In the genomic region with DNA sequence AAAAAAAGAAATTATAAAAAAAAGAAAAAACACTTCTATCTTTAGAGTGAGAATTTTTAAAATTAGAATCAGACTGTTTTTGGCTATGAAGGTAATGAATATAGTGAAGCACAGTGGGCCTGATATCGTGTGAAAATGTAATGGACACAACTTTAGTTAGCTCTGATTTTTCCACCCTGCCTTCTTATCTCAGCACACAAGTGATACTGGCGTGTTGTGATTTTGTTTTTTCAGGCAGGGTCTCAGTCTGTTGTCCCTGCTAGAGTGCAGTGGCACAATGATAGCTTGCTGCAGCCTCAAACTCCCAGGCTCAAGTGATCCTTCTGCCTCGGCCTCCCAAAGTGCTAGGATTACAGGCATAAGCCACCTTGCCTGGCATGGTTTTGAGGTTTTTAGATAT, we compare ENCODE assay signal across 19 cellular contexts. TPM values are rescaled to one million over a fixed set of nuclear protein-coding genes. Genes with fewer than 3 reads are reported as not detected.
DNase-seq lines count a peak whose midpoint lies in the region; ATAC-seq and TF ChIP-seq lines count a peak whose summit lies in the region.
"Had no signal": no experiment of that assay in that cellular context is flagged by ENCODE, and none has a peak within 500 bp of the region (broad histone marks: within the 10 kb centered on the region; RNA-seq: fewer than 3 reads in every experiment).

No MANE protein-coding gene starts in this region.

- H3K4me3 Mint-ChIP-seq in CD4-positive, alpha-beta T cell, result no peak overlapping the region
- H3K4me3 Mint-ChIP-seq in naive B cell, result no peak overlapping the region
- no peak overlapping the region for H3K4me3 Mint-ChIP-seq in stimulated activated effector memory CD8-positive, alpha-beta T cell treated with anti-CD3 and anti-CD28 coated beads, Interleukin-12 subunit alpha, Interleukin-12 subunit beta, amount 100 ng/mL, for 72 hours
- H3K4me3 Mint-ChIP-seq: CD14-positive monocyte had no signal

- H3K4me1 Mint-ChIP-seq in CD4-positive, alpha-beta T cell (ENCODE audit: low read depth), result peaks cover 80% of the 10 kb centered on the region
- H3K4me1 Mint-ChIP-seq in naive B cell, result peaks cover 43 to 74% (median 73%) of the 10 kb centered on the region in 3 donors
- H3K4me1 Mint-ChIP-seq in stimulated activated effector memory CD8-positive, alpha-beta T cell treated with anti-CD3 and anti-CD28 coated beads, Interleukin-12 subunit alpha, Interleukin-12 subunit beta, amount 100 ng/mL, for 72 hours, result peaks cover 71% of the 10 kb centered on the region

- peaks cover 44% of the 10 kb centered on the region for H3K4me1 ChIP-seq in Loucy (ENCODE audit: insufficient read depth, low read length, poor library complexity, severe bottlenecking)

- POLR2A ChIA-PET in CD4-positive, alpha-beta T cell (lab: Charles Lee), result interaction anchor here (0.9 to 2.4 kb wide), 3 partner anchors 22 to 42 kb away, joined by 3 to 8 read pairs (median 3); no protein-coding TSS in a partner anchor

- H2AFZ ChIP-seq in Loucy (ENCODE audit: low read length), result no peak overlapping the region

- no peaks in the 10 kb centered on the region for H3F3A ChIP-seq in Loucy (ENCODE audit: low read depth)

- intact Hi-C loops in CD4-positive, alpha-beta T cell (cut with DNase I, micrococcal nuclease), result no loop called here

- no peak for ATAC-seq in CD4-positive, alpha-beta T cell (ENCODE audit: poor library complexity)
- no peak for ATAC-seq in naive B cell (ENCODE audit: low read depth in 2 of 2)
- ATAC-seq in stimulated activated effector memory CD8-positive, alpha-beta T cell treated with anti-CD3 and anti-CD28 coated beads, Interleukin-12 subunit alpha, Interleukin-12 subunit beta, amount 100 ng/mL, for 72 hours, result no peak
- ATAC-seq: A549 had no signal

- H4K20me1 ChIP-seq in Loucy (ENCODE audit: insufficient read depth, low read length, poor library complexity, severe bottlenecking), result peaks cover 92% of the 10 kb centered on the region

- no peaks in the 10 kb centered on the region for H3K9me3 Mint-ChIP-seq in CD4-positive, alpha-beta T cell
- no peaks in the 10 kb centered on the region for H3K9me3 Mint-ChIP-seq in naive B cell
- peaks cover 2% of the 10 kb centered on the region for H3K9me3 Mint-ChIP-seq in stimulated activated effector memory CD8-positive, alpha-beta T cell treated with anti-CD3 and anti-CD28 coated beads, Interleukin-12 subunit alpha, Interleukin-12 subunit beta, amount 100 ng/mL, for 72 hours
- H3K9me3 Mint-ChIP-seq: CD14-positive monocyte had no signal

- H3K9ac ChIP-seq in Loucy (ENCODE audit: low read depth, low read length, poor library complexity, severe bottlenecking), result no peak overlapping the region

- H3K36me3 Mint-ChIP-seq in CD4-positive, alpha-beta T cell (ENCODE audit: low read depth), result peaks cover 70% of the 10 kb centered on the region
- peaks cover 14 to 20% of the 10 kb centered on the region in 2 donors for H3K36me3 Mint-ChIP-seq in naive B cell
- H3K36me3 Mint-ChIP-seq in stimulated activated effector memory CD8-positive, alpha-beta T cell treated with anti-CD3 and anti-CD28 coated beads, Interleukin-12 subunit alpha, Interleukin-12 subunit beta, amount 100 ng/mL, for 72 hours, result peaks cover 77% of the 10 kb centered on the region

- H3K27ac Mint-ChIP-seq in CD4-positive, alpha-beta T cell, result peak overlapping the region; percentile 22
- H3K27ac Mint-ChIP-seq in naive B cell, result peak overlapping the region in 4 of 6 donors; percentile 7 to 90 (median 18)
- H3K27ac Mint-ChIP-seq in stimulated activated effector memory CD8-positive, alpha-beta T cell treated with anti-CD3 and anti-CD28 coated beads, Interleukin-12 subunit alpha, Interleukin-12 subunit beta, amount 100 ng/mL, for 72 hours, result peak overlapping the region; percentile 76

- DNase-seq in CD4-positive, alpha-beta T cell, result no peak
- DNase-seq in naive B cell (no peak), NAMALWA (ENCODE audit: low spot score) (no peak), amniotic stem cell (lab: John Stamatoyannopoulos, UW) (no peak), GOT3 (lab: John Stamatoyannopoulos, UW) (no peak)
- DNase-seq in stimulated activated effector memory CD8-positive, alpha-beta T cell treated with anti-CD3 and anti-CD28 coated beads, Interleukin-12 subunit alpha, Interleukin-12 subunit beta, amount 100 ng/mL, for 72 hours (ENCODE audit: low spot score in 2 of 2), result no peak
- DNase-seq: Caco-2, H7, KBM-7, MG63, NCI-H2029 treated with DMSO at 0.1 percent for 48 hours, NCI-H446 treated with DMSO at 0.1 percent for 48 hours, NCI-H526, Right ventricle myocardium superior, RPMI8226 had no signal

- no peaks in the 10 kb centered on the region for H3K27me3 ChIP-seq in CD4-positive, alpha-beta T cell (ENCODE audit: control insufficient read depth, insufficient read depth, low read length)
- H3K27me3 ChIP-seq in Loucy (ENCODE audit: insufficient read depth, low read length, poor library complexity, severe bottlenecking), result no peaks in the 10 kb centered on the region
- H3K27me3 ChIP-seq: MG63, SJSA1 had no signal

- H3K4me3 ChIP-seq in Loucy (ENCODE audit: low read length, poor library complexity, severe bottlenecking), result no peak overlapping the region
- H3K4me3 ChIP-seq: A549, MG63, SJSA1 had no signal

- H3K4me2 ChIP-seq in Loucy (ENCODE audit: low read depth, low read length, poor library complexity, severe bottlenecking), result peak overlapping the region; percentile 41
- H3K4me2 ChIP-seq: A549 had no signal

- H3K27me3 Mint-ChIP-seq in CD4-positive, alpha-beta T cell, result no peaks in the 10 kb centered on the region
- no peaks in the 10 kb centered on the region for H3K27me3 Mint-ChIP-seq in naive B cell

- no peaks in the 10 kb centered on the region for H3K9me3 ChIP-seq in CD4-positive, alpha-beta T cell (ENCODE audit: control insufficient read depth, low read length)
- H3K9me3 ChIP-seq in Loucy (ENCODE audit: insufficient read depth, low read depth, low read length), result no peaks in the 10 kb centered on the region
- H3K9me3 ChIP-seq: A549, Caco-2, MG63, SJSA1 had no signal

- no peak overlapping the region for H3K27ac ChIP-seq in CD4-positive, alpha-beta T cell (ENCODE audit: low read depth, low read length)
- H3K27ac ChIP-seq: A549, SJSA1 had no signal

- peaks cover 20% of the 10 kb centered on the region; the same call in 1 of the 2 replicates for H3K36me3 ChIP-seq in Loucy (ENCODE audit: insufficient read depth, low read length)
- H3K36me3 ChIP-seq: MG63, SJSA1 had no signal

- CTCF ChIA-PET in CD4-positive, alpha-beta T cell (lab: Charles Lee), result interaction anchor here (1.2 to 2.4 kb wide), 5 partner anchors 11 to 43 kb away, joined by 7 to 18 read pairs (median 8); no protein-coding TSS in a partner anchor

- no peaks in the 10 kb centered on the region for H3K9me2 ChIP-seq in Loucy (replicated peaks; ENCODE audit: low read depth, low read length)

- TF ChIP-seq CTCF in CD4-positive, alpha-beta T cell (IDR thresholded peaks at IDR 0.05), result no peak
- TF ChIP-seq CTCF in Loucy (conservative IDR thresholded peaks at IDR 0.05; ENCODE audit: low read length), result no peak

- H3K79me2 ChIP-seq in Loucy (ENCODE audit: insufficient read depth, low read length), result peaks cover 97% of the 10 kb centered on the region

RNA-seq across cellular contexts. Expression of gene MACF1, which starts 22.3 kb away (rescaled TPM):
- 100 to 1,000 TPM; 248 to 252 TPM for total RNA-seq in CD4-positive, alpha-beta T cell
- polyA plus RNA-seq in naive B cell (ENCODE audit: low read depth in 6 of 6), result 10 to 100 TPM in 5 of 6 donors, 1 to 10 TPM in 1; 9.1 to 96.3 (median 29.5) TPM

Comparison
In these comparisons a context has a peak if more than half of its experiments do, and no peak if none do; other contexts are left out.
1. H3K27ac Mint-ChIP-seq: peak in every context shown above with its lines; median percentile 76 in stimulated activated effector memory CD8-positive, alpha-beta T cell treated with anti-CD3 and anti-CD28 coated beads, Interleukin-12 subunit alpha, Interleukin-12 subunit beta, amount 100 ng/mL, for 72 hours; 22 in CD4-positive, alpha-beta T cell; 18 in naive B cell.